ENCODE assay signal across 19 cellular contexts in genomic region chr7:127776776-127777390, GRCh38.
DNase-seq lines count a peak whose midpoint lies in the region; ATAC-seq and TF ChIP-seq lines count a peak whose summit lies in the region.
"Had no signal": no experiment of that assay in that cellular context is flagged by ENCODE, and none has a peak within 500 bp of the region (broad histone marks: within the 10 kb centered on the region; RNA-seq: fewer than 3 reads in every experiment).

No MANE protein-coding gene starts in this region.

- TF ChIP-seq RAD21 in IMR-90 (IDR thresholded peaks at IDR 0.05; ENCODE audit: low read length) = peak; percentile 9; the same call in 1 of the 2 replicates

- H2BK20ac ChIP-seq in IMR-90 (ENCODE audit: low read depth, low read length) = no peak overlapping the region

- H2BK5ac ChIP-seq in IMR-90 (ENCODE audit: low read depth, low read length, poor library complexity, severe bottlenecking) = no peak overlapping the region
- no peak overlapping the region for H2BK5ac ChIP-seq in mesendoderm (ENCODE audit: low read length)

- DNase-seq in AG09309 (ENCODE audit: low read depth) (peak; percentile 66), IMR-90 (peak; percentile 79), chondrocyte (ENCODE audit: low spot score) (no peak), mesendoderm (no peak), esophagus muscularis mucosa (ENCODE audit: extremely low spot score) (no peak), D341Med (ENCODE audit: low spot score) (no peak)
- no peak for DNase-seq in stimulated activated naive CD8-positive, alpha-beta T cell treated with anti-CD3 and anti-CD28 coated beads, Interleukin-15, amount 100 ng/mL, for 72 hours
- DNase-seq: activated CD4-positive, alpha-beta T cell treated with anti-CD3 and anti-CD28 coated beads, Interleukin-2, amount 50 U/mL, for 1 hour; kidney; NCI-H1930; NK-92 treated with Interleukin-12 subunit alpha and Interleukin-12 subunit beta, amount 100 ng/mL, for 24 hours; T-cell; uterus had no signal

- H3K14ac ChIP-seq in IMR-90 (replicated peaks; ENCODE audit: low read depth, low read length) = no peak overlapping the region

- CTCF ChIA-PET in IMR-90 (lab: Yijun Ruan, JAX) = no interaction called here

- ATAC-seq in IMR-90 (ENCODE audit: low read depth) (peak; percentile 95), gastroesophageal sphincter (no peak)
- ATAC-seq in stimulated activated naive CD8-positive, alpha-beta T cell treated with anti-CD3 and anti-CD28 coated beads, Interleukin-15, amount 100 ng/mL, for 72 hours = no peak
- ATAC-seq: T-cell had no signal

- no peak overlapping the region for H2AK9ac ChIP-seq in IMR-90 (replicated peaks; ENCODE audit: low read depth, low read length, poor library complexity)

- H2AK5ac ChIP-seq in IMR-90 (ENCODE audit: low read depth, low read length) (no peak overlapping the region), mesendoderm (ENCODE audit: low read length) (no peak overlapping the region)

- WGBS in IMR-90 (ENCODE audit: extremely low coverage in 2 of 2, insufficient read length in 1 of 2), 2 experiments = no CpG with 5 or more reads among the region's 1 CpG
- WGBS in mesendoderm (ENCODE audit: extremely low coverage, insufficient coverage, low lambda C conversion rate) = no CpG with 5 or more reads among the region's 1 CpG
- 100% methylated on average over 1 of the region's 1 CpG for WGBS in esophagus muscularis mucosa
- WGBS in gastroesophageal sphincter (ENCODE audit: low coverage in 1 of 2), 2 donors = 88 to 100% methylated on average over 1 of the region's 1 CpG

- dilution Hi-C loops in IMR-90 (cut with HindIII; ENCODE audit: low sequenced_read_pairs, unreplicated experiment) = no loop called here

- peaks cover 12% of the 10 kb centered on the region for H3K79me2 ChIP-seq in mesendoderm (ENCODE audit: control insufficient read depth, insufficient read depth, low read length)

- H4K5ac ChIP-seq in IMR-90 (ENCODE audit: low read depth, low read length) (no peak overlapping the region), mesendoderm (ENCODE audit: low read length) (no peak overlapping the region)

- H4K20me1 ChIP-seq in IMR-90 (ENCODE audit: insufficient read depth, low read length) = peaks cover 67% of the 10 kb centered on the region

- H3K27me3 ChIP-seq in IMR-90 (ENCODE audit: control insufficient read depth, insufficient read depth, low read length) = no peaks in the 10 kb centered on the region
- no peaks in the 10 kb centered on the region for H3K27me3 ChIP-seq in mesendoderm (ENCODE audit: insufficient read depth, low read length, poor library complexity)
- no peaks in the 10 kb centered on the region for H3K27me3 ChIP-seq in esophagus muscularis mucosa
- H3K27me3 ChIP-seq in gastroesophageal sphincter = no peaks in the 10 kb centered on the region
- H3K27me3 ChIP-seq: BLaER1 treated with 17β-estradiol and CSF1 and Interleukin-3, amounts not matched to agents 10 nM and 100 nM; neutrophil; uterus had no signal

- H3K9ac ChIP-seq in IMR-90 (ENCODE audit: low read depth, low read length) = no peak overlapping the region
- no peak overlapping the region for H3K9ac ChIP-seq in mesendoderm (ENCODE audit: low read length)
- H3K9ac ChIP-seq: BLaER1 treated with 17β-estradiol and CSF1 and Interleukin-3, amounts not matched to agents 10 nM and 100 nM had no signal

- H3K9me1 ChIP-seq in IMR-90 (ENCODE audit: insufficient read depth, low read length) = peaks cover 6% of the 10 kb centered on the region; the same call in 1 of the 2 replicates

- H3K4me1 ChIP-seq in IMR-90 (ENCODE audit: control insufficient read depth, insufficient read depth, low read length) = peaks cover 4% of the 10 kb centered on the region; the same call in 1 of the 2 replicates
- peaks cover 16% of the 10 kb centered on the region for H3K4me1 ChIP-seq in mesendoderm (ENCODE audit: control insufficient read depth, low read depth, low read length)
- peaks cover 0 to 8% (median 1%) of the 10 kb centered on the region in 4 donors for H3K4me1 ChIP-seq in esophagus muscularis mucosa
- peaks cover 0 to 6% (median 0%) of the 10 kb centered on the region in 3 donors for H3K4me1 ChIP-seq in gastroesophageal sphincter
- H3K4me1 ChIP-seq: uterus had no signal

- 0 out of 2 replicates have a peak overlapping the region, but pooled peaks have one; percentile 14 for H3K23ac ChIP-seq in IMR-90 (ENCODE audit: low read depth, low read length)
- H3K23ac ChIP-seq in mesendoderm (ENCODE audit: low read length) = no peak overlapping the region

- BruUV-seq in IMR-90 (replicated peaks; lab: Mats Ljungman, UMichigan) = no TSS peak

- H2BK120ac ChIP-seq in IMR-90 (ENCODE audit: low read depth, low read length) = no peak overlapping the region
- H2BK120ac ChIP-seq in mesendoderm (ENCODE audit: low read depth, low read length) = no peak overlapping the region

- no peaks in the 10 kb centered on the region for H3K9me3 Mint-ChIP-seq in chondrocyte (ENCODE audit: low read depth)
- no peaks in the 10 kb centered on the region for H3K9me3 Mint-ChIP-seq in stimulated activated naive CD8-positive, alpha-beta T cell treated with anti-CD3 and anti-CD28 coated beads, Interleukin-15, amount 100 ng/mL, for 72 hours
- H3K9me3 Mint-ChIP-seq: activated T-helper 2 cell treated with anti-CD3 and anti-CD28 coated beads, Interferon-gamma antibody, Interleukin-2, Interleukin-4, amounts not matched to agents 10 μg/mL and 5 μg/mL and 100 μg/mL, durations not matched to agents 14 hours and 24 hours and 36 hours; central memory CD8-positive, alpha-beta T cell; IgD-negative memory B cell; T-cell had no signal

- H3K27ac ChIP-seq in IMR-90 (ENCODE audit: insufficient read depth, low read length) = no peak overlapping the region
- H3K27ac ChIP-seq in mesendoderm (ENCODE audit: low read depth, low read length) = no peak overlapping the region
- H3K27ac ChIP-seq in esophagus muscularis mucosa (replicated peaks in 1 of 4) = no peak overlapping the region
- no peak overlapping the region for H3K27ac ChIP-seq in gastroesophageal sphincter
- H3K27ac ChIP-seq: BLaER1 treated with 17β-estradiol and CSF1 and Interleukin-3, amounts not matched to agents 10 nM and 100 nM; neutrophil; uterus had no signal

- H3K79me1 ChIP-seq in IMR-90 (ENCODE audit: low read depth in 1 of 2, low read length in 2 of 2) (peaks cover 42 to 87% of the 10 kb centered on the region in 2 experiments), mesendoderm (ENCODE audit: low read length) (peaks cover 15% of the 10 kb centered on the region)

- H3K27me3 Mint-ChIP-seq in chondrocyte (ENCODE audit: low read depth) = no peaks in the 10 kb centered on the region
- no peaks in the 10 kb centered on the region for H3K27me3 Mint-ChIP-seq in stimulated activated naive CD8-positive, alpha-beta T cell treated with anti-CD3 and anti-CD28 coated beads, Interleukin-15, amount 100 ng/mL, for 72 hours
- H3K27me3 Mint-ChIP-seq: central memory CD8-positive, alpha-beta T cell; IgD-negative memory B cell; T-cell had no signal

- TF ChIP-seq EP300 in esophagus muscularis mucosa (IDR thresholded peaks at IDR 0.05) = no peak
- no peak for TF ChIP-seq EP300 in gastroesophageal sphincter (IDR thresholded peaks at IDR 0.05)

- H2BK15ac ChIP-seq in IMR-90 (ENCODE audit: low read depth, low read length) (no peak overlapping the region), mesendoderm (replicated peaks; ENCODE audit: low read depth) (peak overlapping the region; percentile 19)

- H4K8ac ChIP-seq in IMR-90 (ENCODE audit: low read depth in 2 of 2, low read length in 2 of 2) = no peak overlapping the region
- H4K8ac ChIP-seq in mesendoderm (ENCODE audit: low read depth, low read length) = no peak overlapping the region

- TF ChIP-seq POLR2A in IMR-90 (IDR thresholded peaks at IDR 0.05; ENCODE audit: low read depth, low read length) = no peak
- TF ChIP-seq POLR2A in esophagus muscularis mucosa (IDR thresholded peaks at IDR 0.05; ENCODE audit: low read depth) = no peak
- TF ChIP-seq POLR2A in gastroesophageal sphincter (IDR thresholded peaks at IDR 0.05) = no peak

- peaks cover 31% of the 10 kb centered on the region for H3K4me1 Mint-ChIP-seq in chondrocyte (ENCODE audit: low read depth)
- peaks cover 20% of the 10 kb centered on the region for H3K4me1 Mint-ChIP-seq in stimulated activated naive CD8-positive, alpha-beta T cell treated with anti-CD3 and anti-CD28 coated beads, Interleukin-15, amount 100 ng/mL, for 72 hours

- H3K4me3 Mint-ChIP-seq in chondrocyte (ENCODE audit: unreplicated experiment) = no peak overlapping the region
- no peak overlapping the region for H3K4me3 Mint-ChIP-seq in stimulated activated naive CD8-positive, alpha-beta T cell treated with anti-CD3 and anti-CD28 coated beads, Interleukin-15, amount 100 ng/mL, for 72 hours
- H3K4me3 Mint-ChIP-seq: central memory CD8-positive, alpha-beta T cell; IgD-negative memory B cell; T-cell had no signal

- H3K4ac ChIP-seq in IMR-90 (ENCODE audit: low read depth, low read length) (no peak overlapping the region; the same call in 1 of the 2 replicates), mesendoderm (ENCODE audit: low read depth, low read length) (no peak overlapping the region)

- H3K36me3 Mint-ChIP-seq in chondrocyte (ENCODE audit: low read depth) = no peaks in the 10 kb centered on the region

- no peaks in the 10 kb centered on the region for H3K36me3 ChIP-seq in IMR-90 (ENCODE audit: control insufficient read depth, insufficient read depth, low read length)
- no peaks in the 10 kb centered on the region for H3K36me3 ChIP-seq in mesendoderm (ENCODE audit: control insufficient read depth, insufficient read depth, low read length)
- no peaks in the 10 kb centered on the region for H3K36me3 ChIP-seq in esophagus muscularis mucosa
- no peaks in the 10 kb centered on the region for H3K36me3 ChIP-seq in gastroesophageal sphincter
- H3K36me3 ChIP-seq: neutrophil, uterus had no signal

- H3K4me3 ChIP-seq in AG09309 (ENCODE audit: control insufficient read depth, low read depth, low read length) (no peak overlapping the region), IMR-90 (ENCODE audit: insufficient read depth, low read depth, low read length) (no peak overlapping the region), mesendoderm (ENCODE audit: low read length) (no peak overlapping the region), esophagus muscularis mucosa (no peak overlapping the region), gastroesophageal sphincter (no peak overlapping the region)
- H3K4me3 ChIP-seq: BLaER1 treated with 17β-estradiol and CSF1 and Interleukin-3, amounts not matched to agents 10 nM and 100 nM; uterus had no signal

- in situ Hi-C loops in IMR-90 (cut with MboI; ENCODE audit: low sequenced_read_pairs) = no loop called here

- intact Hi-C loops in IMR-90 (cut with micrococcal nuclease) = no loop called here
- intact Hi-C loops in esophagus muscularis mucosa (cut with DNase I) = no loop called here

- no peak overlapping the region for H3K18ac ChIP-seq in IMR-90 (ENCODE audit: low read depth, low read length)
- peak overlapping the region; percentile 68 for H3K18ac ChIP-seq in mesendoderm (ENCODE audit: low read length)

- no peaks in the 10 kb centered on the region for H3K9me3 ChIP-seq in IMR-90 (ENCODE audit: control insufficient read depth, insufficient read depth, low read length)
- H3K9me3 ChIP-seq in esophagus muscularis mucosa = no peaks in the 10 kb centered on the region
- no peaks in the 10 kb centered on the region for H3K9me3 ChIP-seq in gastroesophageal sphincter
- H3K9me3 ChIP-seq: BLaER1 treated with 17β-estradiol and CSF1 and Interleukin-3, amounts not matched to agents 10 nM and 100 nM; neutrophil; uterus had no signal

- no peak for TF ChIP-seq CTCF in AG09309 (IDR thresholded peaks at IDR 0.05; ENCODE audit: control insufficient read depth, insufficient read depth, low read depth, low read length, missing control alignments)
- no peak for TF ChIP-seq CTCF in IMR-90 (conservative IDR thresholded peaks at IDR 0.05; ENCODE audit: low read depth, low read length)
- TF ChIP-seq CTCF in chondrocyte (IDR thresholded peaks at IDR 0.05) = no peak
- no peak for TF ChIP-seq CTCF in esophagus muscularis mucosa (IDR thresholded peaks at IDR 0.05)
- no peak for TF ChIP-seq CTCF in gastroesophageal sphincter (IDR thresholded peaks at IDR 0.05)

- H2AFZ ChIP-seq in IMR-90 (replicated peaks; ENCODE audit: low read length, poor library complexity) = no peak overlapping the region

- POLR2A ChIA-PET in IMR-90 (lab: Charles Lee; ENCODE audit: unreplicated experiment) = interaction anchor here (0.8 kb wide), 1 partner anchor 12 kb away, joined by 7 read pairs; no protein-coding TSS in a partner anchor

- H4K91ac ChIP-seq in IMR-90 (ENCODE audit: insufficient read depth, low read depth, low read length) = no peak overlapping the region

- H3K56ac ChIP-seq in IMR-90 (ENCODE audit: extremely low read depth, insufficient read depth, low read length) (no peak overlapping the region), mesendoderm (ENCODE audit: low read length) (no peak overlapping the region)

- peak overlapping the region; percentile 65 for H3K27ac Mint-ChIP-seq in chondrocyte (ENCODE audit: unreplicated experiment)
- no peak overlapping the region for H3K27ac Mint-ChIP-seq in stimulated activated naive CD8-positive, alpha-beta T cell treated with anti-CD3 and anti-CD28 coated beads, Interleukin-15, amount 100 ng/mL, for 72 hours
- H3K27ac Mint-ChIP-seq: activated T-helper 2 cell treated with anti-CD3 and anti-CD28 coated beads, Interferon-gamma antibody, Interleukin-2, Interleukin-4, amounts not matched to agents 10 μg/mL and 5 μg/mL and 100 μg/mL, durations not matched to agents 14 hours and 24 hours and 36 hours; IgD-negative memory B cell; T-cell had no signal

- H3K4me2 ChIP-seq in IMR-90 (ENCODE audit: low read depth, low read length) (no peak overlapping the region), mesendoderm (ENCODE audit: low read length) (no peak overlapping the region)
- H3K4me2 ChIP-seq: BLaER1 treated with 17β-estradiol and CSF1 and Interleukin-3, amounts not matched to agents 10 nM and 100 nM had no signal

Comparison
In these comparisons a context has a peak if more than half of its experiments do, and no peak if none do; other contexts are left out.
1. DNase-seq: peak in AG09309 (single experiment) and IMR-90 (single experiment); none in chondrocyte (single experiment), mesendoderm (single experiment), esophagus muscularis mucosa (single experiment), stimulated activated naive CD8-positive, alpha-beta T cell treated with anti-CD3 and anti-CD28 coated beads, Interleukin-15, amount 100 ng/mL, for 72 hours (0 of 2) and D341Med (single experiment).